19 cellular contexts compared by ENCODE assay signal in the genomic region with DNA sequence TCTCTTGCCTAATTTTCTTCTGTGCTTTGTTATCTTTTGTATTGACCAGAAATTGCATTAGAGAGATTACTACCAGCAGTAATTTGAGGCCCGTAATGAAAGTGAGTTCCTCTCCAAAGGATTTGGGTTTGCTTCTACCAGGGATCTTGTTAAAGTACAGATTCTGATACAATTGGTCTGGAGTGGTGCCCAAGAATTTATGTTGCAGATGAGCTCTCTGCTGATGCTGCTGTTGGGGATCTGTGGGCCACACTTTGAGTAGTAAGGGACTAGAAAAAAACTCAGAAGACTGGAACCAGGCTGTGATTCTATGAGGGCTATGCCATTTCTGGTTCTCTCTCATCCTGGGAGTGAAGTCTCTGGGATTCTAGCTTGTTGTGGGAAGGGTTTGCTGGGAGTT.
"Had no signal": no experiment of that assay in that cellular context is flagged by ENCODE, and none has a peak within 500 bp of the region (broad histone marks: within the 10 kb centered on the region; RNA-seq: fewer than 3 reads in every experiment).

No MANE protein-coding gene starts in this region.

- H3K9me3 Mint-ChIP-seq: naive thymus-derived CD8-positive, alpha-beta T cell had no signal

- H3K4me3 ChIP-seq: heart right ventricle, mucosa of descending colon, suprapubic skin, thyroid gland, upper lobe of left lung, uterus had no signal

- DNase-seq: effector memory CD4-positive, alpha-beta T cell; foreskin melanocyte; heart right ventricle; hypothalamus; islet precursor cell; mammary epithelial cell; mucosa of descending colon; naive thymus-derived CD8-positive, alpha-beta T cell; posterior cingulate gyrus; stimulated activated naive CD4-positive, alpha-beta T cell; thyroid gland; upper lobe of left lung; uterus had no signal

- H3K9me3 ChIP-seq: mucosa of descending colon, neutrophil, suprapubic skin, thyroid gland, upper lobe of left lung, uterus had no signal

- H3K27me3 ChIP-seq: heart right ventricle, neutrophil, suprapubic skin, thyroid gland, upper lobe of left lung, uterus had no signal

- H3K4me1 Mint-ChIP-seq: naive thymus-derived CD8-positive, alpha-beta T cell had no signal

- H3K4me3 Mint-ChIP-seq: naive thymus-derived CD8-positive, alpha-beta T cell had no signal

- H3K36me3 Mint-ChIP-seq: naive thymus-derived CD8-positive, alpha-beta T cell had no signal

- H3K27ac ChIP-seq: heart right ventricle, neutrophil, suprapubic skin, thyroid gland, upper lobe of left lung, uterus had no signal

- H3K36me3 ChIP-seq: heart right ventricle, neutrophil, suprapubic skin, thyroid gland, upper lobe of left lung, uterus had no signal

- ATAC-seq: esophagus mucosa; heart right ventricle; left lobe of liver; mucosa of descending colon; naive thymus-derived CD8-positive, alpha-beta T cell; sciatic nerve had no signal

- FAIRE-seq: endometrium had no signal

- H3K4me1 ChIP-seq: heart right ventricle, suprapubic skin, thyroid gland, upper lobe of left lung, uterus had no signal
